In genomic region chr20:12570371-12570770, GRCh38 we compare ENCODE assay signal across 8 cellular contexts.
DNase-seq lines count a peak whose midpoint lies in the region; ATAC-seq and TF ChIP-seq lines count a peak whose summit lies in the region.

No MANE protein-coding gene starts in this region.

- H3K27me3 ChIP-seq in endodermal cell (ENCODE audit: control insufficient read depth, insufficient read depth, low read length, poor library complexity, severe bottlenecking), result no peaks in the 10 kb centered on the region
- no peaks in the 10 kb centered on the region for H3K27me3 ChIP-seq in transverse colon
- H3K27me3 ChIP-seq in CD8-positive, alpha-beta T cell (ENCODE audit: insufficient read depth, low read length), result no peaks in the 10 kb centered on the region

- H3K36me3 ChIP-seq in endodermal cell (ENCODE audit: control insufficient read depth, insufficient read depth, low read length) (no peaks in the 10 kb centered on the region), transverse colon (no peaks in the 10 kb centered on the region)
- H3K36me3 ChIP-seq in CD8-positive, alpha-beta T cell (ENCODE audit: insufficient read depth, low read length), result no peaks in the 10 kb centered on the region

- no peak for ATAC-seq in GM18858 (IDR thresholded peaks at IDR 0.05; ENCODE audit: unreplicated experiment)
- ATAC-seq in CD8-positive, alpha-beta T cell, result no peak
- ATAC-seq in HG02885 (IDR thresholded peaks at IDR 0.05; ENCODE audit: poor library complexity, unreplicated experiment), result no peak

- DNase-seq in SIG-M5 treated with dmso at 0.1 percent for 504 hours (lab: John Stamatoyannopoulos, UW; ENCODE audit: unreplicated experiment), result peak; percentile 39
- DNase-seq in SIG-M5 (lab: John Stamatoyannopoulos, UW), result no peak
- peak; percentile 93 for DNase-seq in NCI-H748 treated with DMSO at 0.1 percent for 48 hours (lab: John Stamatoyannopoulos, UW)
- peak; percentile 89 for DNase-seq in endodermal cell
- no peak for DNase-seq in transverse colon
- DNase-seq in CD8-positive, alpha-beta T cell, result no peak

- 0% methylated on average over 1 of the region's 1 CpG; no CpG with 5 or more reads in 1 of the 2 experiments for WGBS in endodermal cell (ENCODE audit: insufficient coverage in 1 of 2, insufficient read length in 1 of 2), 2 experiments
- 36 to 67% methylated on average over 1 of the region's 1 CpG for WGBS in transverse colon (ENCODE audit: low coverage in 1 of 2), 2 donors

- intact Hi-C loops in transverse colon (cut with DNase I; ENCODE audit: low total_unique reads), result no loop called here
- intact Hi-C loops in CD8-positive, alpha-beta T cell (cut with DNase I, micrococcal nuclease), result no loop called here

- no peak for TF ChIP-seq EP300 in transverse colon (IDR thresholded peaks at IDR 0.05; ENCODE audit: low read depth)

- H3K27ac Mint-ChIP-seq in endodermal cell, result no peak overlapping the region
- H3K27ac Mint-ChIP-seq in CD8-positive, alpha-beta T cell, result no peak overlapping the region

- POLR2A ChIA-PET in CD8-positive, alpha-beta T cell (lab: Charles Lee), result no interaction called here

- H3K4me3 Mint-ChIP-seq in endodermal cell, result no peak overlapping the region
- H3K4me3 Mint-ChIP-seq in CD8-positive, alpha-beta T cell, result no peak overlapping the region

- in situ Hi-C loops in transverse colon (cut with MboI; ENCODE audit: low pct_ligation_motif_present in 1 of 4, low pct_unique_long_range_greater_than_20kb in 1 of 4, low sequenced_read_pairs in 3 of 4), result no loop called here

- no peaks in the 10 kb centered on the region for H3K4me1 ChIP-seq in endodermal cell (ENCODE audit: control insufficient read depth, insufficient read depth, low read length)
- H3K4me1 ChIP-seq in transverse colon, result no peaks in the 10 kb centered on the region
- H3K4me1 ChIP-seq in CD8-positive, alpha-beta T cell (ENCODE audit: insufficient read depth, low read length), result no peaks in the 10 kb centered on the region

- H3K9ac ChIP-seq in endodermal cell (ENCODE audit: extremely low read depth, low read length, poor library complexity, severe bottlenecking), result no peak overlapping the region

- H3K36me3 Mint-ChIP-seq in endodermal cell (ENCODE audit: low read depth), result no peaks in the 10 kb centered on the region
- no peaks in the 10 kb centered on the region for H3K36me3 Mint-ChIP-seq in CD8-positive, alpha-beta T cell

- peaks cover 19% of the 10 kb centered on the region for H3K4me1 Mint-ChIP-seq in endodermal cell
- H3K4me1 Mint-ChIP-seq in CD8-positive, alpha-beta T cell (ENCODE audit: low read depth), result no peaks in the 10 kb centered on the region

- no peak for TF ChIP-seq POLR2A in transverse colon (IDR thresholded peaks at IDR 0.05)

- H3K27ac ChIP-seq in endodermal cell (ENCODE audit: low read depth, low read length) (no peak overlapping the region), transverse colon (no peak overlapping the region)
- H3K27ac ChIP-seq in CD8-positive, alpha-beta T cell (ENCODE audit: low read depth, low read length), result no peak overlapping the region

- no peaks in the 10 kb centered on the region for H3K9me3 Mint-ChIP-seq in endodermal cell
- H3K9me3 Mint-ChIP-seq in CD8-positive, alpha-beta T cell, result peaks cover 3% of the 10 kb centered on the region

- no peaks in the 10 kb centered on the region for H3K27me3 Mint-ChIP-seq in endodermal cell (ENCODE audit: insufficient read depth)
- no peaks in the 10 kb centered on the region for H3K27me3 Mint-ChIP-seq in CD8-positive, alpha-beta T cell (ENCODE audit: low read depth)

- no peaks in the 10 kb centered on the region for H3K9me3 ChIP-seq in endodermal cell (ENCODE audit: control insufficient read depth, low read length)
- H3K9me3 ChIP-seq in transverse colon, result no peaks in the 10 kb centered on the region
- no peaks in the 10 kb centered on the region for H3K9me3 ChIP-seq in CD8-positive, alpha-beta T cell (ENCODE audit: low read length)

- CTCF ChIA-PET in CD8-positive, alpha-beta T cell (lab: Charles Lee), result no interaction called here

- peak; percentile 94 for TF ChIP-seq CTCF in endodermal cell (conservative IDR thresholded peaks at IDR 0.05)
- peak in 4 of 5 experiments; percentile 26 to 54 (median 34) for TF ChIP-seq CTCF in transverse colon (IDR thresholded peaks at IDR 0.05)
- TF ChIP-seq CTCF in CD8-positive, alpha-beta T cell (IDR thresholded peaks at IDR 0.05), result no peak

- H3K4me3 ChIP-seq in endodermal cell (ENCODE audit: low read length) (no peak overlapping the region), transverse colon (no peak overlapping the region)
- H3K4me3 ChIP-seq in CD8-positive, alpha-beta T cell (ENCODE audit: low read depth, low read length), result no peak overlapping the region

Comparison
In these comparisons a context has a peak if more than half of its experiments do, and no peak if none do; other contexts are left out.
1. DNase-seq: peak in SIG-M5 treated with dmso at 0.1 percent for 504 hours (single experiment), NCI-H748 treated with DMSO at 0.1 percent for 48 hours (single experiment) and endodermal cell (single experiment); none in SIG-M5 (single experiment), transverse colon (single experiment) and CD8-positive, alpha-beta T cell (0 of 7).